In the genomic region with DNA sequence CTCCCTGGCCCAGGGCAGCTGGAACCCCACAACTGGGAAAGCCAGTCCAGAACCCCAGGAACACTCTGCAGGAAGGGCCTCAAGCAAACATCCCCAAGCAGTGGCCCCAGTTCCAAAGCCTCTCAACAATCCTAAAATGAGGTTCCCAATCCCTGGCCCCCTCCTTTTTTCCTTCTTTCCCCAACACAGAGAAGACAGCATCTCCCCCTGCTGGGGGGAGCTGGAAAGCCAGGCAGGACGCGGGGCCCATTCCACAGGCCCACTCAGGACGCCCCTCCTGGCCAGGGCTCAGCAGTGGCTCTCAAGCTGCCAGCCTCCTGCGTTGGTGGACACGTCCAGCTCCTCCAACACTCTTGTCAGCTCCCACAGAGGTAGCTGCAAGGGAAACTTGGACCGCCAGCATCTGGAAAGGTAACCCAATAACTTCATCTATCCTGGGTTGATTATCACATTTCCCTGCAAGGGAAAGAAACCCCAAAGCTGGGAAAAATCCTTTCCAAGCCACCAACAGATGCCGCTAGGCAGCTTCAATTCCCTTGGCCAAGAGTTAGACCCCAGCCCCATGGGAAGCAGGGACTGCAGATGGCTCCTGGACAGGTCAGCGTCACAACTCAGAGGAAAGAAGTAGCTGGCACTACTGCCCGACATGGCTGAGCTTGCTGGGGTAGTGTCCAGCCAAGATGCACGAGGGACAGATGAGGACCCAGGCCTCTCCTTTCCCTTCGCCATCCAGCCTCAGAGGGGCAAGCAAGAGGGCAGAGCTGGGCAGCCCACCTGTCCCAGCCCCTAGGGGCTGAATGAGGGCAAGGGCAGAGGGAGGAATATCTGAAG, we compare ENCODE assay signal across 1 cellular context.
TF ChIP-seq lines count a peak whose summit lies in the region.

No MANE protein-coding gene starts in this region.

TF ChIP-seq in HepG2, 621 proteins besides CTCF, POLR2A, EP300 and RAD21 (continued from another document):
- TF ChIP-seq, protein P1, sequence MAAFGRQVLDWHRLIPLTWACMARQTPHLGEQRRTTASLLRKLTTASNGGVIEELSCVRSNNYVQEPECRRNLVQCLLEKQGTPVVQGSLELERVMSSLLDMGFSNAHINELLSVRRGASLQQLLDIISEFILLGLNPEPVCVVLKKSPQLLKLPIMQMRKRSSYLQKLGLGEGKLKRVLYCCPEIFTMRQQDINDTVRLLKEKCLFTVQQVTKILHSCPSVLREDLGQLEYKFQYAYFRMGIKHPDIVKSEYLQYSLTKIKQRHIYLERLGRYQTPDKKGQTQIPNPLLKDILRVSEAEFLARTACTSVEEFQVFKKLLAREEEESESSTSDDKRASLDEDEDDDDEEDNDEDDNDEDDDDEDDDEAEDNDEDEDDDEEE (CRISPR knock-in tag; IDR thresholded peaks at IDR 0.05) = 0 out of 2 replicates have a peak, but pooled peaks have one; percentile 37
- TF ChIP-seq, protein P2, sequence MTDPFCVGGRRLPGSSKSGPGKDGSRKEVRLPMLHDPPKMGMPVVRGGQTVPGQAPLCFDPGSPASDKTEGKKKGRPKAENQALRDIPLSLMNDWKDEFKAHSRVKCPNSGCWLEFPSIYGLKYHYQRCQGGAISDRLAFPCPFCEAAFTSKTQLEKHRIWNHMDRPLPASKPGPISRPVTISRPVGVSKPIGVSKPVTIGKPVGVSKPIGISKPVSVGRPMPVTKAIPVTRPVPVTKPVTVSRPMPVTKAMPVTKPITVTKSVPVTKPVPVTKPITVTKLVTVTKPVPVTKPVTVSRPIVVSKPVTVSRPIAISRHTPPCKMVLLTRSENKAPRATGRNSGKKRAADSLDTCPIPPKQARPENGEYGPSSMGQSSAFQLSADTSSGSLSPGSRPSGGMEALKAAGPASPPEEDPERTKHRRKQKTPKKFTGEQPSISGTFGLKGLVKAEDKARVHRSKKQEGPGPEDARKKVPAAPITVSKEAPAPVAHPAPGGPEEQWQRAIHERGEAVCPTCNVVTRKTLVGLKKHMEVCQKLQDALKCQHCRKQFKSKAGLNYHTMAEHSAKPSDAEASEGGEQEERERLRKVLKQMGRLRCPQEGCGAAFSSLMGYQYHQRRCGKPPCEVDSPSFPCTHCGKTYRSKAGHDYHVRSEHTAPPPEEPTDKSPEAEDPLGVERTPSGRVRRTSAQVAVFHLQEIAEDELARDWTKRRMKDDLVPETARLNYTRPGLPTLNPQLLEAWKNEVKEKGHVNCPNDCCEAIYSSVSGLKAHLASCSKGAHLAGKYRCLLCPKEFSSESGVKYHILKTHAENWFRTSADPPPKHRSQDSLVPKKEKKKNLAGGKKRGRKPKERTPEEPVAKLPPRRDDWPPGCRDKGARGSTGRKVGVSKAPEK (CRISPR knock-in tag; IDR thresholded peaks at IDR 0.05; ENCODE audit: borderline replicate concordance) = no peak
- TF ChIP-seq ZNF496 (CRISPR knock-in tag; IDR thresholded peaks at IDR 0.05; ENCODE audit: insufficient replicate concordance) (no peak), ERF (CRISPR knock-in tag; IDR thresholded peaks at IDR 0.05) (no peak)
- TF ChIP-seq, protein P3, sequence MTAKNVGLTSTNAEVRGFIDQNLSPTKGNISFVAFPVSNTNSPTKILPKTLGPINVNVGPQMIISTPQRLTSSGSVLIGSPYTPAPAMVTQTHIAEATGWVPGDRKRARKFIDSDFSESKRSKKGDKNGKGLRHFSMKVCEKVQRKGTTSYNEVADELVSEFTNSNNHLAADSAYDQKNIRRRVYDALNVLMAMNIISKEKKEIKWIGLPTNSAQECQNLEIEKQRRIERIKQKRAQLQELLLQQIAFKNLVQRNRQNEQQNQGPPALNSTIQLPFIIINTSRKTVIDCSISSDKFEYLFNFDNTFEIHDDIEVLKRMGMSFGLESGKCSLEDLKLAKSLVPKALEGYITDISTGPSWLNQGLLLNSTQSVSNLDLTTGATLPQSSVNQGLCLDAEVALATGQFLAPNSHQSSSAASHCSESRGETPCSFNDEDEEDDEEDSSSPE (CRISPR knock-in tag; IDR thresholded peaks at IDR 0.05) = no peak
